1 cellular context compared by ENCODE assay signal in the genomic region with DNA sequence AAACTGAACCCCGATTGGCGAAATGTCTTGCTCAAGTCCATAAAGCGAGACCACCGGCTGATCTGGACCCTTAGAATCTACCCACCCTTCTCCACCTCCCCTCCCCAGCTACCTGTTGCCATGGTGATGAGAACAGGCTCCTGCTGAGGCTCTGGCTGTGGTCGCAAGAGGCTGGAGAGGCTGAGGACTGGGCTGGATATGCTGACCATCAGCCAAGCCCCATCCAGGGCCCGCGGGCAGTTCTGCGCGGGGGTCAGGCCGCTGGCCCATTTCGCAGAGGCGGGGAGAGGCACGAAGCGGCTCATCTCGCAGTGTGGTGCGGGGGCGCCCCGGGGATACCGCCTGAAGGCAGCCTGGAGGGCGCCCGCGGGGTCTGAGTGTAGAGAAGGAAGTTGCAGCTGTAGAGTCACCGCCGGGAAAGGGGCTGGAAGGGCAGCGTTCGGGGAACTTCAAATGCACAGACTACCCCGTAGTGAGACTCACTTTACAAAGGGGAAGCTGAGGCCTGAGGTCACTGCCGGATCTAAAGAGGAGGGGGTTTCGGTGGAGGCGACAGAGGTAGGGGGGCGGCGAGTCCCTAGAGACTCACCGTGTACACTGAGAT.
TF ChIP-seq lines count a peak whose summit lies in the region.

No MANE protein-coding gene starts in this region.

TF ChIP-seq in H1, 55 proteins besides CTCF, POLR2A, EP300 and RAD21:
- TF ChIP-seq HDAC2 (IDR thresholded peaks at IDR 0.05; ENCODE audit: borderline replicate concordance in 1 of 2, low read depth in 2 of 2, low read length in 2 of 2): 0 out of 4 replicates have a peak, but pooled peaks of 1 of the 2 experiments have one; percentile 43
- TF ChIP-seq POLR2AphosphoS5 (IDR thresholded peaks at IDR 0.05; ENCODE audit: low read depth, low read length): no peak
- TF ChIP-seq, protein P1, sequence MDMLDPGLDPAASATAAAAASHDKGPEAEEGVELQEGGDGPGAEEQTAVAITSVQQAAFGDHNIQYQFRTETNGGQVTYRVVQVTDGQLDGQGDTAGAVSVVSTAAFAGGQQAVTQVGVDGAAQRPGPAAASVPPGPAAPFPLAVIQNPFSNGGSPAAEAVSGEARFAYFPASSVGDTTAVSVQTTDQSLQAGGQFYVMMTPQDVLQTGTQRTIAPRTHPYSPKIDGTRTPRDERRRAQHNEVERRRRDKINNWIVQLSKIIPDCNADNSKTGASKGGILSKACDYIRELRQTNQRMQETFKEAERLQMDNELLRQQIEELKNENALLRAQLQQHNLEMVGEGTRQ (IDR thresholded peaks at IDR 0.05; ENCODE audit: low read length): no peak
- no peak for TF ChIP-seq CREB1 (IDR thresholded peaks at IDR 0.05)
- TF ChIP-seq TBP (IDR thresholded peaks at IDR 0.05; ENCODE audit: low read depth, low read length): no peak
- peak in 1 of 2 experiments; percentile 46; a peak in 2 of 4 replicates for TF ChIP-seq SIN3A (conservative IDR thresholded peaks at IDR 0.05 in 1 of 2, IDR thresholded peaks at IDR 0.05 in 1 of 2; ENCODE audit: low read depth in 1 of 2, low read length in 2 of 2)
